Comparison of ENCODE assay signal across 8 cellular contexts in the genomic region with DNA sequence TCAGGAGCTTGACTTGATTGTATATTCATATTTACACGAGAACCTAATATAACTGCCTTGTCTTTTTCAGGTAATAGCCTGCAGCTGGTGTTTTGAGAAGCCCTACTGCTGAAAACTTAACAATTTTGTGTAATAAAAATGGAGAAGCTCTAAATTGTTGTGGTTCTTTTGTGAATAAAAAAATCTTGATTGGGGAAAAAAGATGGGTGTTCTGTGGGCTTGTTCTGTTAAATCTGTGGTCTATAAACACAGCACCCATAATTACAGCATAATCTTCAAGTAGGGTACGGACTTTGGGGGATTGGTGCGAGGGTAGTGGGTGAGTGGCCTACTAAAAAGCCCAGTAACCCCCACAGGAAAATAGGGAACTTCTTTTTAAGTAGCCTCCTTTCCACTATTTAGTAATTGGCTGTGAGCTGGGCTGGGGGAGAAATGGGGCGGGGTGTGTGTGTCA. TPM values are rescaled to one million over a fixed set of nuclear protein-coding genes. Genes with fewer than 3 reads are reported as not detected.
DNase-seq lines count a peak whose midpoint lies in the region; ATAC-seq, FAIRE-seq and TF ChIP-seq lines count a peak whose summit lies in the region.

No MANE protein-coding gene starts in this region.

- FAIRE-seq in HepG2 (lab: Jason Lieb, UNC) = no peak

- H3K9me3 ChIP-seq in HepG2 (ENCODE audit: low read length) = no peaks in the 10 kb centered on the region
- H3K9me3 ChIP-seq in aorta (ENCODE audit: control insufficient read depth, low read length) = no peaks in the 10 kb centered on the region

- POLR2A ChIA-PET in HepG2 (lab: Yijun Ruan, JAX) = interaction anchor here (1.3 to 27.3 kb wide), 13 partner anchors 8 to 149 kb away, joined by 4 to 1590 read pairs (median 15); partner anchors contain the start of genes FRMD8, MALAT1, NEAT1 and SCYL1

- peaks cover 48% of the 10 kb centered on the region for H3K79me2 ChIP-seq in HepG2 (ENCODE audit: insufficient read depth, low read length)

- H3K36me3 Mint-ChIP-seq in natural killer cell = peaks cover 11% of the 10 kb centered on the region
- H3K36me3 Mint-ChIP-seq in natural killer cell treated with Interleukin-12 subunit alpha and Interleukin-12 subunit beta and Interleukin-15 and Interleukin-18, amount 100 ng/mL, for 72 hours = peaks cover 31% of the 10 kb centered on the region

- H3K4me1 ChIP-seq in HepG2 (ENCODE audit: insufficient read depth, low read length) = peaks cover 63% of the 10 kb centered on the region
- H3K4me1 ChIP-seq in aorta (ENCODE audit: control insufficient read depth in 1 of 2, insufficient read depth in 2 of 2, low read length in 2 of 2) = peaks cover 0 to 2% of the 10 kb centered on the region in 2 donors

- H3K4me2 ChIP-seq in HepG2 (ENCODE audit: low read depth, low read length) = peak overlapping the region; percentile 78; the same call in 1 of the 2 replicates

- no peak for TF ChIP-seq POLR2A in HepG2 (IDR thresholded peaks at IDR 0.05; ENCODE audit: insufficient read depth in 1 of 2, low read depth in 2 of 2, low read length in 2 of 2)

- H3K36me3 ChIP-seq in HepG2 (replicated peaks in 1 of 2; ENCODE audit: control insufficient read depth in 1 of 2, insufficient read depth in 2 of 2, low read length in 2 of 2) (peaks cover 6 to 40% of the 10 kb centered on the region in 2 experiments), aorta (ENCODE audit: control insufficient read depth in 1 of 2, insufficient read depth in 2 of 2, low read length in 1 of 2) (peaks cover 14 to 15% of the 10 kb centered on the region in 2 donors)

- 91% methylated on average over 4 of the region's 4 CpGs for WGBS in HepG2 (ENCODE audit: low lambda C conversion rate)
- WGBS in aorta, 2 donors = 11 to 12% methylated on average over 4 of the region's 4 CpGs

- no peak for TF ChIP-seq EP300 in HepG2 (IDR thresholded peaks at IDR 0.05; ENCODE audit: low read depth in 2 of 2, low read length in 2 of 2)
- no peak for TF ChIP-seq EP300 in HepG2 (CRISPR knock-in tag; IDR thresholded peaks at IDR 0.05; ENCODE audit: borderline replicate concordance)

- DNase-seq in natural killer cell (no peak), HepG2 (ENCODE audit: low spot score) (no peak), aorta (no peak), epidermal melanocyte (ENCODE audit: insufficient read length, low spot score) (no peak)
- DNase-seq in natural killer cell treated with Interleukin-12 subunit alpha and Interleukin-12 subunit beta and Interleukin-15 and Interleukin-18, amount 100 ng/mL, for 72 hours (ENCODE audit: low spot score) = no peak

- CTCF ChIA-PET in HepG2 (lab: Yijun Ruan, JAX; ENCODE audit: low intra/inter-chr PET ratio, low total read pairs) = no interaction called here

- H3K9ac ChIP-seq in HepG2 (ENCODE audit: insufficient read depth, low read depth, low read length) = no peak overlapping the region

- no peaks in the 10 kb centered on the region for H3K27me3 Mint-ChIP-seq in natural killer cell (ENCODE audit: low read depth in 2 of 2)
- no peaks in the 10 kb centered on the region for H3K27me3 Mint-ChIP-seq in natural killer cell treated with Interleukin-12 subunit alpha and Interleukin-12 subunit beta and Interleukin-15 and Interleukin-18, amount 100 ng/mL, for 72 hours

- H3K27me3 ChIP-seq in HepG2 (ENCODE audit: control insufficient read depth in 1 of 2, insufficient read depth in 2 of 2, low read length in 2 of 2) = no peaks in the 10 kb centered on the region; a peak in 2 of 5 replicates
- no peaks in the 10 kb centered on the region for H3K27me3 ChIP-seq in aorta (ENCODE audit: control insufficient read depth in 1 of 2, insufficient read depth in 2 of 2, low read length in 1 of 2)

- H3K9me3 Mint-ChIP-seq in natural killer cell = no peaks in the 10 kb centered on the region
- H3K9me3 Mint-ChIP-seq in natural killer cell treated with Interleukin-12 subunit alpha and Interleukin-12 subunit beta and Interleukin-15 and Interleukin-18, amount 100 ng/mL, for 72 hours = no peaks in the 10 kb centered on the region

- peaks cover 49 to 59% of the 10 kb centered on the region in 2 donors for H3K4me1 Mint-ChIP-seq in natural killer cell
- H3K4me1 Mint-ChIP-seq in natural killer cell treated with Interleukin-12 subunit alpha and Interleukin-12 subunit beta and Interleukin-15 and Interleukin-18, amount 100 ng/mL, for 72 hours (ENCODE audit: low read depth in 2 of 2) = peaks cover 56 to 63% of the 10 kb centered on the region in 2 donors

- peak overlapping the region; percentile 49 for H3K27ac ChIP-seq in HepG2 (ENCODE audit: extremely low read length, insufficient read depth, low read length)
- H3K27ac ChIP-seq in aorta (ENCODE audit: low read depth in 1 of 2, low read length in 2 of 2) = peak overlapping the region; percentile 42 to 63

- intact Hi-C loops in natural killer cell (cut with micrococcal nuclease) (loop anchor here (1.0 to 10.0 kb wide), 3 partner anchors 9 to 292 kb away; no protein-coding TSS in a partner anchor), HepG2 (cut with micrococcal nuclease; ENCODE audit: unreplicated experiment) (no loop called here), aorta (cut with DNase I) (loop anchor here (5.0 kb wide), 1 partner anchor 34 kb away; no protein-coding TSS in a partner anchor)

- H3K4me3 ChIP-seq in WI38 (ENCODE audit: low read depth, low read length) = peak overlapping the region; percentile 98
- H3K4me3 ChIP-seq in HepG2 (replicated peaks in 1 of 3; ENCODE audit: insufficient read depth in 1 of 3, low read depth in 2 of 3, low read length in 3 of 3) = no peak overlapping the region
- H3K4me3 ChIP-seq in aorta (ENCODE audit: low read length in 2 of 2) = peak overlapping the region; percentile 95 to 100

- no peak overlapping the region for H3K4me3 Mint-ChIP-seq in natural killer cell
- H3K4me3 Mint-ChIP-seq in natural killer cell treated with Interleukin-12 subunit alpha and Interleukin-12 subunit beta and Interleukin-15 and Interleukin-18, amount 100 ng/mL, for 72 hours = no peak overlapping the region

- no peak for TF ChIP-seq RAD21 in HepG2 (CRISPR knock-in tag; IDR thresholded peaks at IDR 0.05)

- peaks cover 61% of the 10 kb centered on the region for H4K20me1 ChIP-seq in HepG2 (ENCODE audit: insufficient read depth, low read length)

- H3K27ac Mint-ChIP-seq in natural killer cell = no peak overlapping the region
- no peak overlapping the region for H3K27ac Mint-ChIP-seq in natural killer cell treated with Interleukin-12 subunit alpha and Interleukin-12 subunit beta and Interleukin-15 and Interleukin-18, amount 100 ng/mL, for 72 hours

- no peak for TF ChIP-seq CTCF in natural killer cell (IDR thresholded peaks at IDR 0.05)
- TF ChIP-seq CTCF in WI38 (IDR thresholded peaks at IDR 0.05; ENCODE audit: low read depth, low read length) = no peak
- no peak for TF ChIP-seq CTCF in HepG2 (CRISPR knock-in tag; IDR thresholded peaks at IDR 0.05)

- no TSS peak for BruUV-seq in HepG2 (replicated peaks; lab: Mats Ljungman, UMichigan)

- H2AFZ ChIP-seq in HepG2 (ENCODE audit: low read length) = no peak overlapping the region

- in situ Hi-C loops in HepG2 (cut with HindIII; ENCODE audit: extremely low pct_ligation_motif_present, low pct_unique_long_range_greater_than_20kb) = loop anchor here (5.0 to 10.0 kb wide), 2 partner anchors 34 to 52 kb away; no protein-coding TSS in a partner anchor

- ATAC-seq in natural killer cell (peak in 2 of 3 donors; percentile 7 to 9), HepG2 (no peak), aorta (ENCODE audit: low FRiP score) (no peak), HG03469 (IDR thresholded peaks at IDR 0.05; ENCODE audit: unreplicated experiment) (no peak), GM21529 (IDR thresholded peaks at IDR 0.05; ENCODE audit: unreplicated experiment) (no peak)
- no peak for ATAC-seq in natural killer cell treated with Interleukin-12 subunit alpha and Interleukin-12 subunit beta and Interleukin-15 and Interleukin-18, amount 100 ng/mL, for 72 hours

RNA-seq across cellular contexts. Expression of gene MALAT1, which starts 7.5 kb away (rescaled TPM):
- total RNA-seq in natural killer cell = over 10,000 TPM; 32,911 to 36,726 (median 33,502) TPM
- total RNA-seq in natural killer cell treated with Interleukin-12 subunit alpha and Interleukin-12 subunit beta and Interleukin-15 and Interleukin-18, amount 100 ng/mL, for 72 hours = 1,000 to 10,000 TPM; 6,610 to 7,236 TPM
- total RNA-seq in HepG2 (2016; rRNA removed; fragmentation: Illumina TruSeq; extraction: Trizol) = 302 and 1,237 TPM in 2 replicates
- total RNA-seq in HepG2 (2016; cell fraction: cytosol; rRNA removed; fragmentation: Illumina TruSeq; extraction: Trizol; ENCODE audit: low read depth) = 281 and 317 TPM in 2 replicates
- total RNA-seq in HepG2 (2016; cell fraction: insoluble cytoplasmic fraction; rRNA removed; fragmentation: Illumina TruSeq; extraction: Trizol) = 283 and 1,071 TPM in 2 replicates
- total RNA-seq in HepG2 (2016; cell fraction: membrane; rRNA removed; fragmentation: Illumina TruSeq; extraction: Trizol) = 241 and 289 TPM in 2 replicates
- total RNA-seq in HepG2 (2016; cell fraction: nucleus; rRNA removed; fragmentation: Illumina TruSeq; extraction: Trizol) = 8,751 and 9,202 TPM in 2 replicates
- 143 and 217 TPM in 2 replicates for polyA plus RNA-seq in HepG2 (2011; rRNA removed)
- 13.0 and 14.3 TPM in 2 replicates for polyA plus RNA-seq in HepG2 (2011; cell fraction: cytosol; rRNA removed)
- polyA plus RNA-seq in HepG2 (2011; cell fraction: nucleus; rRNA removed) = 1,021 and 1,816 TPM in 2 replicates
- polyA plus RNA-seq in HepG2 (2012) = 177 and 330 TPM in 2 replicates
- polyA plus RNA-seq in HepG2 (2016; cell fraction: cytosol; fragmentation: Illumina TruSeq; extraction: Trizol; ENCODE audit: low read depth) = 1.1 and 1.4 TPM in 2 replicates
- polyA plus RNA-seq in HepG2 (2016; cell fraction: insoluble cytoplasmic fraction; fragmentation: Illumina TruSeq; extraction: Trizol; ENCODE audit: low read depth) = 3.9 and 6.5 TPM in 2 replicates
- polyA plus RNA-seq in HepG2 (2016; cell fraction: membrane; fragmentation: Illumina TruSeq; extraction: Trizol; ENCODE audit: low read depth) = 1.8 and 10.3 TPM in 2 replicates
- 153 and 182 TPM in 2 replicates for polyA plus RNA-seq in HepG2 (2016; cell fraction: nucleus; fragmentation: Illumina TruSeq; extraction: Trizol; ENCODE audit: insufficient read depth, low read depth)
- polyA minus RNA-seq in HepG2 (2011; rRNA and poly(A)+ RNA removed; ENCODE audit: low replicate concordance) = 900 and 8,115 TPM in 2 replicates
- polyA minus RNA-seq in HepG2 (2011; cell fraction: cytosol; rRNA and poly(A)+ RNA removed) = 295 and 335 TPM in 2 replicates
- polyA minus RNA-seq in HepG2 (2011; cell fraction: nucleus; rRNA and poly(A)+ RNA removed) = 13,373 and 18,071 TPM in 2 replicates
- total RNA-seq in aorta = over 10,000 TPM; 16,103 to 18,225 TPM
- 100 to 1,000 TPM; 228 to 370 TPM for polyA plus RNA-seq in aorta

RNA-seq across cellular contexts. Expression of gene SCYL1, which starts 18.5 kb away (rescaled TPM):
- total RNA-seq in natural killer cell (10 to 100 TPM; 61.7 to 79.9 (median 71.3) TPM), HepG2 (2016; rRNA removed; fragmentation: Illumina TruSeq; extraction: Trizol) (61.7 and 65.9 TPM in 2 replicates), aorta (10 to 100 TPM; 74.0 to 74.4 TPM)
- total RNA-seq in natural killer cell treated with Interleukin-12 subunit alpha and Interleukin-12 subunit beta and Interleukin-15 and Interleukin-18, amount 100 ng/mL, for 72 hours = 100 to 1,000 TPM in 1 of 2 donors, 10 to 100 TPM in 1; 84.5 to 112 TPM
- 25.8 and 30.8 TPM in 2 replicates for total RNA-seq in HepG2 (2016; cell fraction: cytosol; rRNA removed; fragmentation: Illumina TruSeq; extraction: Trizol; ENCODE audit: low read depth)
- 61.5 and 71.8 TPM in 2 replicates for total RNA-seq in HepG2 (2016; cell fraction: insoluble cytoplasmic fraction; rRNA removed; fragmentation: Illumina TruSeq; extraction: Trizol)
- total RNA-seq in HepG2 (2016; cell fraction: membrane; rRNA removed; fragmentation: Illumina TruSeq; extraction: Trizol) = 42.4 and 48.2 TPM in 2 replicates
- total RNA-seq in HepG2 (2016; cell fraction: nucleus; rRNA removed; fragmentation: Illumina TruSeq; extraction: Trizol) = 43.2 and 44.5 TPM in 2 replicates
- polyA plus RNA-seq in HepG2 (2011; rRNA removed) (103 and 122 TPM in 2 replicates), aorta (10 to 100 TPM; 31.3 to 98.9 TPM)
- polyA plus RNA-seq in HepG2 (2011; cell fraction: cytosol; rRNA removed) = 86.0 and 134 TPM in 2 replicates
- polyA plus RNA-seq in HepG2 (2011; cell fraction: nucleus; rRNA removed) = 217 and 274 TPM in 2 replicates
- 38.8 and 49.2 TPM in 2 replicates for polyA plus RNA-seq in HepG2 (2012)
- polyA plus RNA-seq in HepG2 (2016; cell fraction: cytosol; fragmentation: Illumina TruSeq; extraction: Trizol; ENCODE audit: low read depth) = 18.7 and 21.2 TPM in 2 replicates
- 66.5 and 66.9 TPM in 2 replicates for polyA plus RNA-seq in HepG2 (2016; cell fraction: insoluble cytoplasmic fraction; fragmentation: Illumina TruSeq; extraction: Trizol; ENCODE audit: low read depth)
- 31.2 and 33.8 TPM in 2 replicates for polyA plus RNA-seq in HepG2 (2016; cell fraction: membrane; fragmentation: Illumina TruSeq; extraction: Trizol; ENCODE audit: low read depth)
- 90.8 and 91.5 TPM in 2 replicates for polyA plus RNA-seq in HepG2 (2016; cell fraction: nucleus; fragmentation: Illumina TruSeq; extraction: Trizol; ENCODE audit: insufficient read depth, low read depth)
- 110 and 139 TPM in 2 replicates for polyA minus RNA-seq in HepG2 (2011; rRNA and poly(A)+ RNA removed; ENCODE audit: low replicate concordance)
- 43.9 and 59.3 TPM in 2 replicates for polyA minus RNA-seq in HepG2 (2011; cell fraction: cytosol; rRNA and poly(A)+ RNA removed)
- 34.2 and 36.4 TPM in 2 replicates for polyA minus RNA-seq in HepG2 (2011; cell fraction: nucleus; rRNA and poly(A)+ RNA removed)

RNA-seq across cellular contexts. Expression of gene LTBP3, which starts 51.8 kb away (rescaled TPM):
- total RNA-seq in natural killer cell (100 to 1,000 TPM; 121 to 155 (median 140) TPM), HepG2 (2016; rRNA removed; fragmentation: Illumina TruSeq; extraction: Trizol) (4.2 and 12.2 TPM in 2 replicates), aorta (100 to 1,000 TPM; 280 to 473 TPM)
- 10 to 100 TPM; 42.3 to 60.2 TPM for total RNA-seq in natural killer cell treated with Interleukin-12 subunit alpha and Interleukin-12 subunit beta and Interleukin-15 and Interleukin-18, amount 100 ng/mL, for 72 hours
- 3.8 and 4.6 TPM in 2 replicates for total RNA-seq in HepG2 (2016; cell fraction: cytosol; rRNA removed; fragmentation: Illumina TruSeq; extraction: Trizol; ENCODE audit: low read depth)
- 3.1 and 14.2 TPM in 2 replicates for total RNA-seq in HepG2 (2016; cell fraction: insoluble cytoplasmic fraction; rRNA removed; fragmentation: Illumina TruSeq; extraction: Trizol)
- total RNA-seq in HepG2 (2016; cell fraction: membrane; rRNA removed; fragmentation: Illumina TruSeq; extraction: Trizol) = 6.5 and 7.6 TPM in 2 replicates
- total RNA-seq in HepG2 (2016; cell fraction: nucleus; rRNA removed; fragmentation: Illumina TruSeq; extraction: Trizol) = 18.0 and 20.1 TPM in 2 replicates
- polyA plus RNA-seq in HepG2 (2011; rRNA removed) (60.3 and 68.1 TPM in 2 replicates), aorta (100 to 1,000 TPM in 1 of 2 donors, 10 to 100 TPM in 1; 40.1 to 467 TPM)
- 16.4 and 24.6 TPM in 2 replicates for polyA plus RNA-seq in HepG2 (2011; cell fraction: cytosol; rRNA removed)
- 549 and 694 TPM in 2 replicates for polyA plus RNA-seq in HepG2 (2011; cell fraction: nucleus; rRNA removed)
- polyA plus RNA-seq in HepG2 (2012) = 41.0 and 45.6 TPM in 2 replicates
- polyA plus RNA-seq in HepG2 (2016; cell fraction: cytosol; fragmentation: Illumina TruSeq; extraction: Trizol; ENCODE audit: low read depth) = 2.1 and 2.8 TPM in 2 replicates
- 7.3 and 9.4 TPM in 2 replicates for polyA plus RNA-seq in HepG2 (2016; cell fraction: insoluble cytoplasmic fraction; fragmentation: Illumina TruSeq; extraction: Trizol; ENCODE audit: low read depth)
- polyA plus RNA-seq in HepG2 (2016; cell fraction: membrane; fragmentation: Illumina TruSeq; extraction: Trizol; ENCODE audit: low read depth) = 6.0 and 7.1 TPM in 2 replicates
- polyA plus RNA-seq in HepG2 (2016; cell fraction: nucleus; fragmentation: Illumina TruSeq; extraction: Trizol; ENCODE audit: insufficient read depth, low read depth) = 129 and 139 TPM in 2 replicates
- polyA minus RNA-seq in HepG2 (2011; rRNA and poly(A)+ RNA removed; ENCODE audit: low replicate concordance) = 12.7 and 25.1 TPM in 2 replicates
- 13.7 and 23.3 TPM in 2 replicates for polyA minus RNA-seq in HepG2 (2011; cell fraction: cytosol; rRNA and poly(A)+ RNA removed)
- 36.4 and 39.8 TPM in 2 replicates for polyA minus RNA-seq in HepG2 (2011; cell fraction: nucleus; rRNA and poly(A)+ RNA removed)

Comparison
In these comparisons a context has a peak if more than half of its experiments do, and no peak if none do; other contexts are left out.
1. ATAC-seq: peak in natural killer cell (2 of 3); none in natural killer cell treated with Interleukin-12 subunit alpha and Interleukin-12 subunit beta and Interleukin-15 and Interleukin-18, amount 100 ng/mL, for 72 hours (0 of 2), HepG2 (single experiment), aorta (single experiment), HG03469 (single experiment) and GM21529 (single experiment).
2. H3K4me3 ChIP-seq: peak in WI38 (single experiment) and aorta (2 of 2); none in HepG2 (0 of 3).